10 cellular contexts compared by ENCODE assay signal in the genomic region with DNA sequence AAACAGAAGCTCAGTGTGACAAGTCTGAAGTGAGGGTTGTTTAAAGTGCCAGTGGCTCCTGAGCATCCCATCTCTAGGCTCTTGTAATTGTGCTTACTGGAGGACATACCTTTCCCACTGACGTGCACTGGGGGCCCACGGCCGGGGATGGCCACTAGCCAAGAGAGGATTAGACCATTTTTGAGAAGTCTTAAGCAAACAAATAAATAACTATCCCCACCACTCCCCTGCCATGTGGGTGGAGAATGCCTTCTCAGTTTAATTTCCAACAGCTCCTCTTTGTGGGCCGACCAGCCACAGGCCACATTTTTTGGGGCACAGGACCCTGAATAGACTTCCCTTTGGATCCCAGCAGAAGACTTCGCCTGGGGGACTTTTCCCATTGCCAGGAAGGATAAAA.
A peak's percentile ranks its signal among the peaks of the same experiment; 100 is the strongest.
DNase-seq lines count a peak whose midpoint lies in the region; ATAC-seq and TF ChIP-seq lines count a peak whose summit lies in the region.
"Had no signal": no experiment of that assay in that cellular context is flagged by ENCODE, and none has a peak within 500 bp of the region (broad histone marks: within the 10 kb centered on the region; RNA-seq: fewer than 3 reads in every experiment).

No MANE protein-coding gene starts in this region.

- H3K9me3 Mint-ChIP-seq in mesothelial cell of epicardium = peaks cover 2% of the 10 kb centered on the region

- H3K4me1 Mint-ChIP-seq in mesothelial cell of epicardium = peaks cover 47% of the 10 kb centered on the region
- H3K4me1 Mint-ChIP-seq: B cell had no signal

- DNase-seq in cardiac septum (ENCODE audit: low spot score) = peak; percentile 47
- DNase-seq in Right ventricle myocardium inferior (ENCODE audit: missing footprints) = no peak
- peak; percentile 11 for DNase-seq in NCI-H82 treated with DMSO at 0.1 percent for 48 hours (lab: John Stamatoyannopoulos, UW; ENCODE audit: unreplicated experiment)
- peak in 1 of 2 experiments; percentile 62 for DNase-seq in mesothelial cell of epicardium (ENCODE audit: low spot score in 2 of 2, unreplicated experiment in 2 of 2)
- no peak for DNase-seq in activated gamma-delta T cell treated with Interleukin-2 at 50 U/mL for 16 hours
- no peak for DNase-seq in activated T-cell treated with anti-CD3 and anti-CD28 coated beads, Interleukin-2, amount 50 U/mL, for 1 hour
- DNase-seq: Calu3; CD8-positive, alpha-beta T cell had no signal

- no peak for TF ChIP-seq CTCF in mesothelial cell of epicardium (IDR thresholded peaks at IDR 0.05; ENCODE audit: unreplicated experiment)

- H3K4me3 Mint-ChIP-seq in mesothelial cell of epicardium = no peak overlapping the region
- H3K4me3 Mint-ChIP-seq: B cell; CD8-positive, alpha-beta T cell had no signal

- peak overlapping the region; percentile 89 for H3K27ac Mint-ChIP-seq in mesothelial cell of epicardium
- H3K27ac Mint-ChIP-seq: B cell; CD8-positive, alpha-beta T cell had no signal

- peaks cover 2% of the 10 kb centered on the region for H3K36me3 Mint-ChIP-seq in mesothelial cell of epicardium
- H3K36me3 Mint-ChIP-seq: CD8-positive, alpha-beta T cell had no signal

- ATAC-seq in Right ventricle myocardium inferior = no peak
- ATAC-seq in HG03432 (IDR thresholded peaks at IDR 0.05; ENCODE audit: unreplicated experiment) = no peak
- ATAC-seq: CD8-positive, alpha-beta T cell had no signal

- intact Hi-C loops in cardiac septum (cut with DNase I) = no loop called here
- intact Hi-C loops in Right ventricle myocardium inferior (cut with DNase I) = no loop called here

- H3K27me3 Mint-ChIP-seq in mesothelial cell of epicardium (ENCODE audit: low read depth) = no peaks in the 10 kb centered on the region
- H3K27me3 Mint-ChIP-seq: B cell had no signal

Comparison
In these comparisons a context has a peak if more than half of its experiments do, and no peak if none do; other contexts are left out.
1. DNase-seq: peak in cardiac septum (single experiment) and NCI-H82 treated with DMSO at 0.1 percent for 48 hours (single experiment); none in Right ventricle myocardium inferior (single experiment), activated gamma-delta T cell treated with Interleukin-2 at 50 U/mL for 16 hours (single experiment) and activated T-cell treated with anti-CD3 and anti-CD28 coated beads, Interleukin-2, amount 50 U/mL, for 1 hour (single experiment).